In the genomic region with DNA sequence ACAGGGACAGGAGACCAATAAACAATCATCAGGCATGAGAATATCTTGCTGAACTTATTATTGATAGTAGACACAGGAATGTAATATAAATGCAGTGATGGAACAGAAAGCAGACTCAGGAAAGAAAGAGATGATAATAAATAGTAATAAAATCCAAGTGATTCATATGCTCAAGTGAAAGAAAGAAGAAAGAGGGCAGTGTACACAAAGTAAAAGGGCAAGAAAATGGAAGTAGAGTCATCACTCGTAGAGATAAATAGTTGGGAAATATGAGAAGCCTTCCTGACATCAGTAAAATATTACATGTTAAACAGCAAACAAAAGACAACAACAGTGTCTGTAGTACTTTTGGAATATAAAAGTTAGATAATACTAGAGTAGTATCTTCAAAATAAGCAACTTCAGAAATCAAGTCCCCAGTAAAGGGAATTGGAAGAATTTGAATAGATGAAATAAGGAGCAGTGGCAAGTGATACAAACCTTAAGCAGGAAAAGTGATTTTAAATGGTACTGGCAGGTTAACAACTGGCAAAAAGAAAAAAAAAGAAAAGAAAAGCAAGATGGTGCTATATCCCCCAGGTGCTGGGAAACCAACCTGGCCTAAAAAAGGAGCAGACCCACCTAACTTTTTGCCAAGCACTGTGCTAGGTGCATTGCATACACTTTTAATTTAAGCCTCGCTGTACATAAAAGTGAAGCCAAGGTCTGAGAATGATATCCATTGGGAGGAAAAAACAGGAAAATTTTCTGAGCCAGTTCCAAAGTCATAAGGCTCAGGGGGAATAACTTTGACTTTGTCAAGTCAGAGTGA, we compare ENCODE assay signal across 9 cellular contexts.
DNase-seq lines count a peak whose midpoint lies in the region; ATAC-seq and TF ChIP-seq lines count a peak whose summit lies in the region.
"Had no signal": no experiment of that assay in that cellular context is flagged by ENCODE, and none has a peak within 500 bp of the region (broad histone marks: within the 10 kb centered on the region; RNA-seq: fewer than 3 reads in every experiment).

No MANE protein-coding gene starts in this region.

- ATAC-seq in HG03045 (IDR thresholded peaks at IDR 0.05; ENCODE audit: unreplicated experiment) = peak; percentile 15
- no peak for ATAC-seq in lower lobe of right lung
- ATAC-seq in upper lobe of left lung (ENCODE audit: low FRiP score in 2 of 2) = peak in 1 of 2 donors; percentile 41
- no peak for ATAC-seq in GM21528 (IDR thresholded peaks at IDR 0.05; ENCODE audit: low FRiP score, unreplicated experiment)

- WGBS in upper lobe of left lung, 2 donors = 65 to 68% methylated on average over 2 of the region's 2 CpGs

- no peak for TF ChIP-seq POLR2A in upper lobe of left lung (IDR thresholded peaks at IDR 0.05)

- TF ChIP-seq EP300 in upper lobe of left lung (IDR thresholded peaks at IDR 0.05) = no peak

- H3K4me1 ChIP-seq in lower lobe of right lung = peaks cover 36% of the 10 kb centered on the region
- H3K4me1 ChIP-seq in upper lobe of left lung = peaks cover 26 to 34% (median 29%) of the 10 kb centered on the region in 4 donors

- no peaks in the 10 kb centered on the region for H3K27me3 ChIP-seq in lower lobe of right lung (ENCODE audit: low read depth)
- H3K27me3 ChIP-seq in upper lobe of left lung = no peaks in the 10 kb centered on the region

- TF ChIP-seq CTCF in choroid plexus epithelial cell (conservative IDR thresholded peaks at IDR 0.05; ENCODE audit: low read depth, low read length) (no peak), lower lobe of right lung (IDR thresholded peaks at IDR 0.05) (no peak), upper lobe of left lung (IDR thresholded peaks at IDR 0.05) (no peak)

- no peaks in the 10 kb centered on the region for H3K36me3 ChIP-seq in lower lobe of right lung
- no peaks in the 10 kb centered on the region for H3K36me3 ChIP-seq in upper lobe of left lung

- H3K9me3 ChIP-seq in lower lobe of right lung (no peaks in the 10 kb centered on the region), upper lobe of left lung (no peaks in the 10 kb centered on the region)

- intact Hi-C loops in lower lobe of right lung (cut with DNase I) = no loop called here

- DNase-seq in choroid plexus epithelial cell (ENCODE audit: low read depth) = peak; percentile 67
- DNase-seq in lower lobe of right lung = no peak
- no peak for DNase-seq in upper lobe of left lung
- no peak for DNase-seq in activated effector memory CD4-positive, alpha-beta T cell treated with Interleukin-2 at 50 U/mL for 16 hours
- no peak for DNase-seq in DMS53 (lab: John Stamatoyannopoulos, UW)
- no peak for DNase-seq in NCI-H1930 (lab: John Stamatoyannopoulos, UW)
- DNase-seq: NCI-H510A treated with DMSO at 0.1 percent for 48 hours had no signal

- H3K27ac ChIP-seq in lower lobe of right lung (peak overlapping the region; percentile 51), upper lobe of left lung (peak overlapping the region; percentile 19 to 72 (median 40))

- H3K4me3 ChIP-seq in choroid plexus epithelial cell (ENCODE audit: low read depth, low read length) (no peak overlapping the region), lower lobe of right lung (no peak overlapping the region), upper lobe of left lung (no peak overlapping the region)
